In the genomic region with DNA sequence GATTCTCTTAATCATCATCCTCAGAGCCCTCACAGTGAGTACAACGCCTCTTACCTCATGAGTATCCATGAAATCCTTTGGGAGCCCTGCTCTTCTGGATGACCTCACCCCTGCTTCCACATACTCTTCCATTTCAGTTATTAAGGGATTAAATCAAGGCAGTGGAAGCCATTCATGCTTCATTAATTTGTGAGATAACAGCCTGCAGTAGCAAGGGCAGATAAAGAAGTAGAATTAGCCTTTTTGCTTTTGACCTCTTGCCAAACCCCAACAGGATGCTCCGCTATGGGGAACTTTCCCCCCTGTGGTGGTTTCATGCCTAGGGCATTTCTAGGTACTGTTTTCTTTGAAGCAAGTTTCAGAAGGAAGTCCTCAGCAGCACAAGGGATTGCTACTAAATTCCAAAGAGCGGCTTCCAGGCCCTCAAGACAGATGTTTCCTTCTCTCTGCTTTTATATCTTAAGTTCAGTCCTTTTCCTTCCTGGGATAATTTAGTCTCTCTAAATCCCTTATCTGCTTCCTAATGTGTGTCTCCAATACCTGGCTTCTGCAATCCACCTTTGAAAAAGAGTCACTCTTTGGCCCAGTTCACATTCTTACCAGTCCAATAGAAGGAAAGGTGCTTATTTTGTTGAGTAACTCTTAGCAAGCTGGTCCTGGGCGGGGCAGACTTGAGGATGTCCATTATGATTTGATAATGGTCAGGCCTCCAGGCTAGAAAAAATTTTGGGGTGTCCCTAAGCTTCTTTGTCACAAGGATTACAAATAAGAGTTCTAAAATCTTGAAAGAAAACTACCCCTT, we compare ENCODE assay signal across 1 cellular context.
TF ChIP-seq lines count a peak whose summit lies in the region.

No MANE protein-coding gene starts in this region.

TF ChIP-seq in GM23338, 12 proteins besides CTCF, POLR2A, EP300 and RAD21 (continued from another document):
- TF ChIP-seq, protein P1, sequence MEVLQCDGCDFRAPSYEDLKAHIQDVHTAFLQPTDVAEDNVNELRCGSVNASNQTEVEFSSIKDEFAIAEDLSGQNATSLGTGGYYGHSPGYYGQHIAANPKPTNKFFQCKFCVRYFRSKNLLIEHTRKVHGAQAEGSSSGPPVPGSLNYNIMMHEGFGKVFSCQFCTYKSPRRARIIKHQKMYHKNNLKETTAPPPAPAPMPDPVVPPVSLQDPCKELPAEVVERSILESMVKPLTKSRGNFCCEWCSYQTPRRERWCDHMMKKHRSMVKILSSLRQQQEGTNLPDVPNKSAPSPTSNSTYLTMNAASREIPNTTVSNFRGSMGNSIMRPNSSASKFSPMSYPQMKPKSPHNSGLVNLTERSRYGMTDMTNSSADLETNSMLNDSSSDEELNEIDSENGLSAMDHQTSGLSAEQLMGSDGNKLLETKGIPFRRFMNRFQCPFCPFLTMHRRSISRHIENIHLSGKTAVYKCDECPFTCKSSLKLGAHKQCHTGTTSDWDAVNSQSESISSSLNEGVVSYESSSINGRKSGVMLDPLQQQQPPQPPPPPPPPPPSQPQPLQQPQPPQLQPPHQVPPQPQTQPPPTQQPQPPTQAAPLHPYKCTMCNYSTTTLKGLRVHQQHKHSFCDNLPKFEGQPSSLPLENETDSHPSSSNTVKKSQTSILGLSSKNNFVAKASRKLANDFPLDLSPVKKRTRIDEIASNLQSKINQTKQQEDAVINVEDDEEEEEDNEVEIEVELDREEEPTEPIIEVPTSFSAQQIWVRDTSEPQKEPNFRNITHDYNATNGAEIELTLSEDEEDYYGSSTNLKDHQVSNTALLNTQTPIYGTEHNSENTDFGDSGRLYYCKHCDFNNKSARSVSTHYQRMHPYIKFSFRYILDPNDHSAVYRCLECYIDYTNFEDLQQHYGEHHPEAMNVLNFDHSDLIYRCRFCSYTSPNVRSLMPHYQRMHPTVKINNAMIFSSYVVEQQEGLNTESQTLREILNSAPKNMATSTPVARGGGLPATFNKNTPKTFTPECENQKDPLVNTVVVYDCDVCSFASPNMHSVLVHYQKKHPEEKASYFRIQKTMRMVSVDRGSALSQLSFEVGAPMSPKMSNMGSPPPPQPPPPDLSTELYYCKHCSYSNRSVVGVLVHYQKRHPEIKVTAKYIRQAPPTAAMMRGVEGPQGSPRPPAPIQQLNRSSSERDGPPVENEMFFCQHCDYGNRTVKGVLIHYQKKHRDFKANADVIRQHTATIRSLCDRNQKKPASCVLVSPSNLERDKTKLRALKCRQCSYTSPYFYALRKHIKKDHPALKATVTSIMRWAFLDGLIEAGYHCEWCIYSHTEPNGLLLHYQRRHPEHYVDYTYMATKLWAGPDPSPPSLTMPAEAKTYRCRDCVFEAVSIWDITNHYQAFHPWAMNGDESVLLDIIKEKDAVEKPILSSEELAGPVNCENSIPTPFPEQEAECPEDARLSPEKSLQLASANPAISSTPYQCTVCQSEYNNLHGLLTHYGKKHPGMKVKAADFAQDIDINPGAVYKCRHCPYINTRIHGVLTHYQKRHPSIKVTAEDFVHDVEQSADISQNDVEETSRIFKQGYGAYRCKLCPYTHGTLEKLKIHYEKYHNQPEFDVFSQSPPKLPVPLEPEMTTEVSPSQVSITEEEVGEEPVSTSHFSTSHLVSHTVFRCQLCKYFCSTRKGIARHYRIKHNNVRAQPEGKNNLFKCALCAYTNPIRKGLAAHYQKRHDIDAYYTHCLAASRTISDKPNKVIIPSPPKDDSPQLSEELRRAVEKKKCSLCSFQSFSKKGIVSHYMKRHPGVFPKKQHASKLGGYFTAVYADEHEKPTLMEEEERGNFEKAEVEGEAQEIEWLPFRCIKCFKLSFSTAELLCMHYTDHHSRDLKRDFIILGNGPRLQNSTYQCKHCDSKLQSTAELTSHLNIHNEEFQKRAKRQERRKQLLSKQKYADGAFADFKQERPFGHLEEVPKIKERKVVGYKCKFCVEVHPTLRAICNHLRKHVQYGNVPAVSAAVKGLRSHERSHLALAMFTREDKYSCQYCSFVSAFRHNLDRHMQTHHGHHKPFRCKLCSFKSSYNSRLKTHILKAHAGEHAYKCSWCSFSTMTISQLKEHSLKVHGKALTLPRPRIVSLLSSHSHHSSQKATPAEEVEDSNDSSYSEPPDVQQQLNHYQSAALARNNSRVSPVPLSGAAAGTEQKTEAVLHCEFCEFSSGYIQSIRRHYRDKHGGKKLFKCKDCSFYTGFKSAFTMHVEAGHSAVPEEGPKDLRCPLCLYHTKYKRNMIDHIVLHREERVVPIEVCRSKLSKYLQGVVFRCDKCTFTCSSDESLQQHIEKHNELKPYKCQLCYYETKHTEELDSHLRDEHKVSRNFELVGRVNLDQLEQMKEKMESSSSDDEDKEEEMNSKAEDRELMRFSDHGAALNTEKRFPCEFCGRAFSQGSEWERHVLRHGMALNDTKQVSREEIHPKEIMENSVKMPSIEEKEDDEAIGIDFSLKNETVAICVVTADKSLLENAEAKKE (CRISPR knock-in tag; IDR thresholded peaks at IDR 0.05): peak; percentile 95
- TF ChIP-seq NANOG (IDR thresholded peaks at IDR 0.05; ENCODE audit: borderline replicate concordance): peak; percentile 40; the same call in 1 of the 2 replicates
